In the genomic region with DNA sequence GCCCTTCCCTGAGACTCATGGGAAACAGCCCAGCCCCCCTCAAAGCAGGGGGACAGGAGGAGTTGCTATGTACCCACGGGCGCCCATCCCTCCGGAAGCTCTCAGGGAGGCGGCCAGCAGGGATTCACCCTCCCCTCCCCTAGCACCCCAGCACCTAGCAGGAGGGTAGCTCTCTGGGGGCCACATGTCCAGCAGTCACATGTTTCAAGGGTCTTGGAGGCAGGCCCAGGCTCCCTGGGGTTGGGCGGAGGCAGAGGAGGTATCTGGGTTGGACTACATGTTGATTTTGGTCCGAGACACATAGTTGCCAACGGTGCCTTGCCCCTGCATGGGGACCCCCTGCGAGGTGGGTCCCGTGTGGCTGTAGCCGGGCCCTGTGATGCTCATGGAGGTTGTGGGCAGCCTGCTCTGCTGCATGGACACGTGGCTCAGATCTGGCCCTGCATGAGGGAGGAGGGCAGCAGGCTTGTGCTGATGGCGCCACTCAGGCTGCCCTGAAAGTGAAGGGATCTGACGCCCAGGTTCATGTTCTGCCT, we compare ENCODE assay signal across 34 cellular contexts.
"Had no signal": no experiment of that assay in that cellular context is flagged by ENCODE, and none has a peak within 500 bp of the region (broad histone marks: within the 10 kb centered on the region; RNA-seq: fewer than 3 reads in every experiment).

No MANE protein-coding gene starts in this region.

- H3K27ac ChIP-seq: KMS-11 had no signal

- H3K27me3 ChIP-seq: MG63 had no signal

- H3K4me3 ChIP-seq: MG63 had no signal

- H3K4me2 ChIP-seq: KMS-11 had no signal

- H3K9me3 ChIP-seq: MG63 had no signal

- H3K36me3 ChIP-seq: MG63 had no signal

- H3K9ac ChIP-seq: KMS-11 had no signal

- DNase-seq: Karpas-422, Kasumi-1, MG63, MM.1S, MV-4-11, NCI-H1048, NCI-H1092, NCI-H1092 treated with DMSO at 0.1 percent for 48 hours, NCI-H1105, NCI-H1105 treated with DMSO at 0.1 percent for 48 hours, NCI-H1417, NCI-H1417 treated with DMSO at 0.1 percent for 48 hours, NCI-H1436, NCI-H1436 treated with DMSO at 0.1 percent for 48 hours, NCI-H146, NCI-H1694, NCI-H1694 treated with DMSO at 0.1 percent for 48 hours, NCI-H187, NCI-H187 treated with DMSO at 0.1 percent for 48 hours, NCI-H1930, NCI-H2029, NCI-H2029 treated with DMSO at 0.1 percent for 48 hours, NCI-H2081, NCI-H2081 treated with DMSO at 0.1 percent for 48 hours, NCI-H2107, NCI-H2171, NCI-H2171 treated with DMSO at 0.1 percent for 48 hours, NCI-H2227 treated with DMSO at 0.1 percent for 48 hours, NCI-H226, NCI-H345, NCI-H446 treated with DMSO at 0.1 percent for 48 hours, NCI-H510A, NCI-H510A treated with DMSO at 0.1 percent for 48 hours had no signal
